Comparison of ENCODE assay signal across 7 cellular contexts in the genomic region with DNA sequence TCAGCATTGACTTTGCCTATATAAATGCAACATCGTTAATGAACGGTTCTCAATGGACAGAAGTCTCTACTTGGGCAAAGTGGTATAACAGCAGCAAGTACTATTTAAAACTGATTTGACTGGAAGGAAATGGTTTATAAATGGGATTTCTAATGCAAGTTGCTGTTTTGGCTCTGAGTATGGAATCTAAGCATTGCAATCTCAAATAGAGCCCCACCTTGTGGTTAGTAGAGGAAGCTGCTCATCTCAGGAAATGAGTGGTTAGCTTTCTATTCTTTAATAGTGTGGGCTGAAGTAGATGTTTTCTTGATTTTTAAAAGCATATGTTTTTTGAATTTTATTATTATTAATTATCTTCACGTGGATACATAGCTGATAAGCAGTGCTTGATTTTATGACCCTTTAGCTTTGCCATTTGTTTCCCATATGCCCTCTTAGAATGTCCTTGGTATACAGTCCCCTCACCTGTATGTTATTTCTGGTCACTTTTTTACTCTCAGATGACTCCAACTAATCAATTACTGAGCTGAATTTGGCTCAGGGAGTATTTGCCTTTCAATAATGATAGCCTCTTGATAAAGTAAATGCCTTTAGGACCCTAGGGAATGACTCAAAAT.
DNase-seq lines count a peak whose midpoint lies in the region; ATAC-seq and TF ChIP-seq lines count a peak whose summit lies in the region.

No MANE protein-coding gene starts in this region.

- H3K79me2 ChIP-seq in mammary epithelial cell (ENCODE audit: insufficient read depth, low read length) = no peaks in the 10 kb centered on the region

- H3K36me3 ChIP-seq in mammary epithelial cell (ENCODE audit: insufficient read depth, low read length) (no peaks in the 10 kb centered on the region), lung (ENCODE audit: control insufficient read depth in 2 of 2, insufficient read depth in 2 of 2, low read length in 2 of 2) (no peaks in the 10 kb centered on the region)

- H2AFZ ChIP-seq in mammary epithelial cell (ENCODE audit: low read depth, low read length) = no peak overlapping the region

- H3K27me3 ChIP-seq in mammary epithelial cell (ENCODE audit: insufficient read depth, low read length) (no peaks in the 10 kb centered on the region), lung (ENCODE audit: control insufficient read depth, insufficient read depth) (no peaks in the 10 kb centered on the region)

- in situ Hi-C loops in mammary epithelial cell (cut with MboI; ENCODE audit: low sequenced_read_pairs in 2 of 2) = loop anchor here (10.0 to 25.0 kb wide), 2 partner anchors 195 to 202 kb away; a partner anchor contains a TSS

- peak; percentile 61 for DNase-seq in EH (ENCODE audit: low read depth)
- peak; percentile 17 for DNase-seq in GM19238 (ENCODE audit: insufficient read length, low spot score)
- DNase-seq in NCI-H69 (lab: John Stamatoyannopoulos, UW) = peak; percentile 50
- peak; percentile 12 for DNase-seq in mammary epithelial cell
- DNase-seq in lung (ENCODE audit: low spot score) = no peak
- DNase-seq in activated effector memory CD4-positive, alpha-beta T cell treated with anti-CD3 and anti-CD28 coated beads, Interleukin-2, amount 50 U/mL, for 16 hours = no peak

- H3K27ac ChIP-seq in mammary epithelial cell (ENCODE audit: insufficient read depth, low read depth, low read length) = no peak overlapping the region
- H3K27ac ChIP-seq in lung (ENCODE audit: low read depth in 1 of 2, low read length in 1 of 2) = no peak overlapping the region

- intact Hi-C loops in mammary epithelial cell (cut with micrococcal nuclease) = loop anchor here (1.0 to 5.0 kb wide), 3 partner anchors 195 to 1085 kb away; a partner anchor contains a TSS

- no TSS peak for BruUV-seq in mammary epithelial cell (replicated peaks; lab: Mats Ljungman, UMichigan)

- WGBS in mammary epithelial cell (ENCODE audit: low coverage, missing lambda C conversion rate) = 43% methylated on average over 2 of the region's 3 CpGs
- WGBS in lung, 2 donors = 56 to 63% methylated on average over 3 of the region's 3 CpGs

- no peak overlapping the region for H3K4me3 ChIP-seq in mammary epithelial cell (replicated peaks in 1 of 3; ENCODE audit: insufficient read depth in 1 of 3, low read depth in 2 of 3, low read length in 3 of 3)
- H3K4me3 ChIP-seq in lung = no peak overlapping the region

- no peak overlapping the region for H3K4me2 ChIP-seq in mammary epithelial cell (ENCODE audit: insufficient read depth, low read depth, low read length)

- dilution Hi-C loops in mammary epithelial cell (cut with HindIII; ENCODE audit: low sequenced_read_pairs) = no loop called here

- H3K9me3 ChIP-seq in mammary epithelial cell (replicated peaks; ENCODE audit: insufficient read depth, low read length) (no peaks in the 10 kb centered on the region), lung (ENCODE audit: control insufficient read depth in 2 of 2, insufficient read depth in 1 of 2, low read length in 1 of 2) (peaks cover 0 to 2% of the 10 kb centered on the region in 2 donors)

- peaks cover 4% of the 10 kb centered on the region for H3K4me1 ChIP-seq in mammary epithelial cell (ENCODE audit: insufficient read depth, low read length)
- H3K4me1 ChIP-seq in lung (ENCODE audit: control insufficient read depth in 2 of 2, insufficient read depth in 2 of 2, low read length in 2 of 2) = no peaks in the 10 kb centered on the region

- TF ChIP-seq CTCF in mammary epithelial cell (conservative IDR thresholded peaks at IDR 0.05 in 1 of 2, IDR thresholded peaks at IDR 0.05 in 1 of 2; ENCODE audit: extremely low read depth in 1 of 2, insufficient read depth in 1 of 2, low read depth in 1 of 2, low read length in 2 of 2) (peak; percentile 65 to 83), lung (IDR thresholded peaks at IDR 0.05; ENCODE audit: control extremely low read depth, extremely low read depth) (peak; percentile 53)

- no peak overlapping the region for H3K9ac ChIP-seq in mammary epithelial cell (ENCODE audit: insufficient read depth, low read length)

- no peaks in the 10 kb centered on the region for H4K20me1 ChIP-seq in mammary epithelial cell (ENCODE audit: insufficient read depth, low read length)

- ATAC-seq in HG03103 (IDR thresholded peaks at IDR 0.05; ENCODE audit: low read depth, unreplicated experiment) = peak; percentile 88
- no peak for ATAC-seq in lung (ENCODE audit: insufficient read depth, low FRiP score)

- CTCF ChIA-PET in mammary epithelial cell (lab: Charles Lee; ENCODE audit: low non-redundant PET) = interaction anchor here (0.6 to 1.0 kb wide), 3 partner anchors 9 to 209 kb away, joined by 3 to 5 read pairs (median 5); no protein-coding TSS in a partner anchor

Comparison
In these comparisons a context has a peak if more than half of its experiments do, and no peak if none do; other contexts are left out.
1. DNase-seq: peak in EH (single experiment), GM19238 (single experiment), NCI-H69 (single experiment) and mammary epithelial cell (single experiment); none in lung (single experiment) and activated effector memory CD4-positive, alpha-beta T cell treated with anti-CD3 and anti-CD28 coated beads, Interleukin-2, amount 50 U/mL, for 16 hours (single experiment).